8 cellular contexts compared by ENCODE assay signal in the genomic region with DNA sequence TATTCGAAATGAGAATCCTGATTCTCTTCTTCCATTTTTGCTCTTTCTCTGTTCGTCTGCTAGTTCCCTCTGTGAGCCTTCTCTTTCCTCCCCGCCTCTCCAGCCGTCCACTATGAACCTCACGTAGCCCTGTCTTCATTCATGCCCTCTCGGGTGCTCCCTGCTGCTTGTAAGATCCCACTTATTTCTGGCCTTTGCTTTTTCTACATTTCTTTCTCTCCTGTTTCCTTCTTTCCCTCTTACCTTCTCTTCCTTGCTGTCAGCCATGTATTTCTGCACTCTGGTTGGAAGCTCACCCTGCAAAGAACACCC.
DNase-seq lines count a peak whose midpoint lies in the region; ATAC-seq and TF ChIP-seq lines count a peak whose summit lies in the region.
"Had no signal": no experiment of that assay in that cellular context is flagged by ENCODE, and none has a peak within 500 bp of the region (broad histone marks: within the 10 kb centered on the region; RNA-seq: fewer than 3 reads in every experiment).

No MANE protein-coding gene starts in this region.

- intact Hi-C loops in esophagus squamous epithelium (cut with DNase I), result no loop called here
- intact Hi-C loops in aorta (cut with DNase I), result loop anchor here (2.0 to 5.0 kb wide), 2 partner anchors 34 kb away; no protein-coding TSS in a partner anchor
- intact Hi-C loops in activated CD4-positive, alpha-beta memory T cell treated with anti-CD3 and anti-CD28 coated beads for 36 hours (cut with micrococcal nuclease), result no loop called here

- TF ChIP-seq POLR2A in esophagus squamous epithelium (IDR thresholded peaks at IDR 0.05), result no peak
- TF ChIP-seq POLR2A in erythroblast (IDR thresholded peaks at IDR 0.05; ENCODE audit: low read length), result no peak

- no peaks in the 10 kb centered on the region for H3K36me3 Mint-ChIP-seq in nephron progenitor cell (ENCODE audit: low read depth)
- H3K36me3 Mint-ChIP-seq in activated naive CD8-positive, alpha-beta T cell treated with anti-CD3 and anti-CD28 coated beads for 36 hours, result peaks cover 5% of the 10 kb centered on the region
- H3K36me3 Mint-ChIP-seq in activated CD4-positive, alpha-beta memory T cell treated with anti-CD3 and anti-CD28 coated beads for 36 hours, result no peaks in the 10 kb centered on the region

- ATAC-seq in aorta (ENCODE audit: low FRiP score), result peak; percentile 22

- peak overlapping the region; percentile 90 for H3K27ac Mint-ChIP-seq in nephron progenitor cell
- H3K27ac Mint-ChIP-seq in activated naive CD8-positive, alpha-beta T cell treated with anti-CD3 and anti-CD28 coated beads for 36 hours, result no peak overlapping the region
- no peak overlapping the region for H3K27ac Mint-ChIP-seq in activated CD4-positive, alpha-beta memory T cell treated with anti-CD3 and anti-CD28 coated beads for 36 hours

- H3K27ac ChIP-seq in SJCRH30 (peak overlapping the region; percentile 98), esophagus squamous epithelium (peak overlapping the region; percentile 57 to 89 (median 86)), aorta (ENCODE audit: low read depth in 1 of 2, low read length in 2 of 2) (peak overlapping the region; percentile 99 to 100)
- H3K27ac ChIP-seq: neutrophil had no signal

- H3K4me1 ChIP-seq in SJCRH30 (peaks cover 43% of the 10 kb centered on the region), esophagus squamous epithelium (peaks cover 0 to 56% (median 20%) of the 10 kb centered on the region in 3 donors), aorta (ENCODE audit: control insufficient read depth in 1 of 2, insufficient read depth in 2 of 2, low read length in 2 of 2) (peaks cover 4 to 12% of the 10 kb centered on the region in 2 donors)

- CTCF ChIA-PET in activated CD4-positive, alpha-beta memory T cell treated with anti-CD3 and anti-CD28 coated beads for 36 hours (lab: Charles Lee), result no interaction called here

- TF ChIP-seq CTCF in esophagus squamous epithelium (IDR thresholded peaks at IDR 0.05), result no peak
- TF ChIP-seq CTCF in nephron progenitor cell (IDR thresholded peaks at IDR 0.05), result no peak

- H3K36me3 ChIP-seq in SJCRH30, result no peaks in the 10 kb centered on the region
- H3K36me3 ChIP-seq in esophagus squamous epithelium, result no peaks in the 10 kb centered on the region
- peaks cover 0 to 2% of the 10 kb centered on the region in 2 donors for H3K36me3 ChIP-seq in aorta (ENCODE audit: control insufficient read depth in 1 of 2, insufficient read depth in 2 of 2, low read length in 1 of 2)
- H3K36me3 ChIP-seq: neutrophil had no signal

- POLR2A ChIA-PET in activated CD4-positive, alpha-beta memory T cell treated with anti-CD3 and anti-CD28 coated beads for 36 hours (lab: Charles Lee), result no interaction called here

- H3K27me3 ChIP-seq in SJCRH30 (no peaks in the 10 kb centered on the region), esophagus squamous epithelium (no peaks in the 10 kb centered on the region), aorta (ENCODE audit: control insufficient read depth in 1 of 2, insufficient read depth in 2 of 2, low read length in 1 of 2) (no peaks in the 10 kb centered on the region)

- no peak for DNase-seq in SJCRH30
- no peak for DNase-seq in esophagus squamous epithelium (lab: John Stamatoyannopoulos, UW)
- DNase-seq in nephron progenitor cell, result no peak
- no peak for DNase-seq in aorta
- DNase-seq in erythroblast (lab: John Stamatoyannopoulos, UW), result no peak
- DNase-seq in activated naive CD8-positive, alpha-beta T cell treated with anti-CD3 and anti-CD28 coated beads for 36 hours, result no peak
- DNase-seq in activated CD4-positive, alpha-beta memory T cell treated with anti-CD3 and anti-CD28 coated beads for 36 hours, result no peak

- no peak overlapping the region for H3K4me3 Mint-ChIP-seq in nephron progenitor cell
- no peak overlapping the region for H3K4me3 Mint-ChIP-seq in activated naive CD8-positive, alpha-beta T cell treated with anti-CD3 and anti-CD28 coated beads for 36 hours
- H3K4me3 Mint-ChIP-seq in activated CD4-positive, alpha-beta memory T cell treated with anti-CD3 and anti-CD28 coated beads for 36 hours, result no peak overlapping the region

- H3K9me3 Mint-ChIP-seq in nephron progenitor cell, result no peaks in the 10 kb centered on the region
- H3K9me3 Mint-ChIP-seq in activated naive CD8-positive, alpha-beta T cell treated with anti-CD3 and anti-CD28 coated beads for 36 hours, result no peaks in the 10 kb centered on the region
- H3K9me3 Mint-ChIP-seq in activated CD4-positive, alpha-beta memory T cell treated with anti-CD3 and anti-CD28 coated beads for 36 hours, result no peaks in the 10 kb centered on the region

- H3K4me3 ChIP-seq in SJCRH30 (peak overlapping the region; percentile 57), esophagus squamous epithelium (peak overlapping the region in 3 of 4 donors; percentile 0 to 44 (median 20)), aorta (ENCODE audit: low read length in 2 of 2) (peak overlapping the region in 1 of 2 donors; percentile 49)

- WGBS in esophagus squamous epithelium, 2 donors, result 45 to 51% methylated on average over 6 of the region's 6 CpGs
- 4 to 10% methylated on average over 6 of the region's 6 CpGs for WGBS in aorta, 2 donors

- H3K4me1 Mint-ChIP-seq in nephron progenitor cell, result peaks cover 44% of the 10 kb centered on the region
- H3K4me1 Mint-ChIP-seq in activated naive CD8-positive, alpha-beta T cell treated with anti-CD3 and anti-CD28 coated beads for 36 hours, result peaks cover 7% of the 10 kb centered on the region
- H3K4me1 Mint-ChIP-seq in activated CD4-positive, alpha-beta memory T cell treated with anti-CD3 and anti-CD28 coated beads for 36 hours (ENCODE audit: low read depth), result peaks cover 3% of the 10 kb centered on the region

- H3K9me3 ChIP-seq in SJCRH30 (replicated peaks) (no peaks in the 10 kb centered on the region), esophagus squamous epithelium (no peaks in the 10 kb centered on the region), aorta (ENCODE audit: control insufficient read depth, low read length) (no peaks in the 10 kb centered on the region)
- H3K9me3 ChIP-seq: neutrophil had no signal

- peaks cover 7% of the 10 kb centered on the region for H3K27me3 Mint-ChIP-seq in nephron progenitor cell (ENCODE audit: low read depth, poor library complexity)
- H3K27me3 Mint-ChIP-seq in activated naive CD8-positive, alpha-beta T cell treated with anti-CD3 and anti-CD28 coated beads for 36 hours, result peaks cover 42% of the 10 kb centered on the region
- peaks cover 6% of the 10 kb centered on the region for H3K27me3 Mint-ChIP-seq in activated CD4-positive, alpha-beta memory T cell treated with anti-CD3 and anti-CD28 coated beads for 36 hours

Comparison
In these comparisons a context has a peak if more than half of its experiments do, and no peak if none do; other contexts are left out.
1. intact Hi-C loops: an anchor here in aorta (2.0 to 5.0 kb wide); none called in esophagus squamous epithelium and activated CD4-positive, alpha-beta memory T cell treated with anti-CD3 and anti-CD28 coated beads for 36 hours.